Comparison of ENCODE assay signal across 22 cellular contexts in the genomic region with DNA sequence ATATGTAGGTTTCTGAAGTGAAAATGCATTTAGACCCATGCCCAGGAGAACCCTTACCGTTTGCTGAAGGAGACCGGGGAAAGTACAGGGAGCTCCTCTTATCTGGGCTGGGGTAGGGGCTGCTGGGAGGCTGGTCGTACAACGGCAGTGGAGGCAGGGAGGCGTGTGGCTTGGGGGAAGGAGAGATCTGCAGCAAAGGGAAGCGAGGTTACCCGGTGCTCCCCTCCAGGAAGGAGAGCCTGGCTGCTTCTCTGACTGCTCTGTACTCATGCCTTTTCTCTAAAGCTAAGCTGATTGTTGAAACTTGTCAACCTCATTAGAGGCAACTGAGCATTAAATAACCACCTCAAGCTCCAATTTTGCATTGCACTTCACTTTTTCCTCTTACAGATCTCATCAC.
"Had no signal": no experiment of that assay in that cellular context is flagged by ENCODE, and none has a peak within 500 bp of the region (broad histone marks: within the 10 kb centered on the region; RNA-seq: fewer than 3 reads in every experiment).

No MANE protein-coding gene starts in this region.

- H3K4me3 Mint-ChIP-seq: activated CD4-positive, alpha-beta memory T cell treated with anti-CD3 and anti-CD28 coated beads, Interleukin-2, amount 10 ng/mL, durations not matched to agents 7 days and 5 days; activated naive CD4-positive, alpha-beta T cell treated with anti-CD3 and anti-CD28 coated beads, Interleukin-2, amount 50 U/mL, for 24 hours; activated T-cell treated with anti-CD3 and anti-CD28 coated beads, Interleukin-2, amount 50 U/mL, for 72 hours; dendritic cell treated with granulocyte-macrophage colony-stimulating factor and Interleukin-4, amounts not matched to agents 40 ng/mL and 50 ng/mL, for 4 days; nephron progenitor cell had no signal

- ATAC-seq: activated T-cell treated with anti-CD3 and anti-CD28 coated beads, Interleukin-2, amount 50 U/mL, for 72 hours; stimulated activated naive CD8-positive, alpha-beta T cell treated with anti-CD3 and anti-CD28 coated beads, Interleukin-15, Interleukin-2, amounts not matched to agents 100 U/mL and 50 U/mL, for 24 hours; upper lobe of right lung had no signal

- H3K27ac ChIP-seq: brain microvascular endothelial cell, upper lobe of right lung had no signal

- H3K36me3 Mint-ChIP-seq: activated naive CD4-positive, alpha-beta T cell treated with anti-CD3 and anti-CD28 coated beads, Interleukin-2, amount 50 U/mL, for 24 hours had no signal

- H3K9me3 ChIP-seq: upper lobe of right lung had no signal

- H3K27me3 ChIP-seq: brain microvascular endothelial cell, upper lobe of right lung had no signal

- FAIRE-seq: small intestine had no signal

- DNase-seq: activated CD4-positive, alpha-beta memory T cell treated with anti-CD3 and anti-CD28 coated beads, Interleukin-2, amount 10 ng/mL, durations not matched to agents 7 days and 5 days; activated CD4-positive, alpha-beta T cell treated with anti-CD3 and anti-CD28 coated beads for 48 hours; activated effector memory CD4-positive, alpha-beta T cell treated with anti-CD3 and anti-CD28 coated beads, Interleukin-2, amount 50 U/mL, for 16 hours; activated T-cell treated with anti-CD3 and anti-CD28 coated beads, Interleukin-2, amount 50 U/mL, for 72 hours; aorta; caudate nucleus; effector CD4-positive, alpha-beta T cell; erythroblast; hippocampal formation; kidney glomerular epithelial cell; nephron progenitor cell; occipital lobe; posterior cingulate gyrus; small intestine; stimulated activated CD4-positive, alpha-beta T cell treated with anti-CD3 and anti-CD28 coated beads, Interleukin-15, amount 100 ng/mL, for 24 hours; stimulated activated CD8-positive, alpha-beta memory T cell treated with anti-CD3 and anti-CD28 coated beads, Interleukin-4, amount 100 ng/mL, for 48 hours; stimulated activated naive CD8-positive, alpha-beta T cell treated with anti-CD3 and anti-CD28 coated beads, Interleukin-15, Interleukin-2, amounts not matched to agents 100 U/mL and 50 U/mL, for 24 hours; T1000; upper lobe of right lung had no signal

- H3K4me1 Mint-ChIP-seq: activated naive CD4-positive, alpha-beta T cell treated with anti-CD3 and anti-CD28 coated beads, Interleukin-2, amount 50 U/mL, for 24 hours had no signal

- H3K9me3 Mint-ChIP-seq: activated CD4-positive, alpha-beta memory T cell treated with anti-CD3 and anti-CD28 coated beads, Interleukin-2, amount 10 ng/mL, durations not matched to agents 7 days and 5 days; activated naive CD4-positive, alpha-beta T cell treated with anti-CD3 and anti-CD28 coated beads, Interleukin-2, amount 50 U/mL, for 24 hours; activated T-cell treated with anti-CD3 and anti-CD28 coated beads, Interleukin-2, amount 50 U/mL, for 72 hours; dendritic cell treated with granulocyte-macrophage colony-stimulating factor and Interleukin-4, amounts not matched to agents 40 ng/mL and 50 ng/mL, for 4 days; nephron progenitor cell had no signal

- H3K27ac Mint-ChIP-seq: activated CD4-positive, alpha-beta memory T cell treated with anti-CD3 and anti-CD28 coated beads, Interleukin-2, amount 10 ng/mL, durations not matched to agents 7 days and 5 days; activated T-cell treated with anti-CD3 and anti-CD28 coated beads, Interleukin-2, amount 50 U/mL, for 72 hours; dendritic cell treated with granulocyte-macrophage colony-stimulating factor and Interleukin-4, amounts not matched to agents 40 ng/mL and 50 ng/mL, for 4 days; nephron progenitor cell had no signal

- H3K4me3 ChIP-seq: upper lobe of right lung had no signal

- H3K27me3 Mint-ChIP-seq: activated CD4-positive, alpha-beta memory T cell treated with anti-CD3 and anti-CD28 coated beads, Interleukin-2, amount 10 ng/mL, durations not matched to agents 7 days and 5 days; activated naive CD4-positive, alpha-beta T cell treated with anti-CD3 and anti-CD28 coated beads, Interleukin-2, amount 50 U/mL, for 24 hours; dendritic cell treated with granulocyte-macrophage colony-stimulating factor and Interleukin-4, amounts not matched to agents 40 ng/mL and 50 ng/mL, for 4 days had no signal
